Comparison of ENCODE assay signal across 8 cellular contexts in the genomic region with DNA sequence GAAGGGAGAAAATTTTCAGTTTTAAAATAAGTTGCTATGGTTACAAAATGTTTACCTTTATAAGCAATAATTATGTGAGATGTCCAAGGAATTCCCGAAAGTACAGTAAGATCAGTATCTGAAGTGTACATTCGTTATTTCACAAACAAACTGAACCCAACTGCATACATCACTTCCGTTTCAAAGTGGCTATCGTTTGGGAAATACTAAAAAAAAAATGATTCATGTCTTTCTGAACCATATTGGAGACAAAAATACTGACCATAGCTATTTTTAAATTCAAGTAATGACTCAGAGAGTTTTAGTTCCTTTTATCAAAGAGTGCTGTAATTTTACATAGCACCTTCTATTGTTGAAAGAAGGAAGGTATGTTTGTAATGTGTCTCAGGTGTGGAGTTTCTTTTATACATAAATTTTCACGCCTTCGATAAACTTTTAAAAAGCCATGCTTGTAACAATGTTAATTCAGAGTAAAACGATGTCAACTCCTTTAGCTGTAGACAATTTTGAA. TPM values are rescaled to one million over a fixed set of nuclear protein-coding genes. Genes with fewer than 3 reads are reported as not detected.
DNase-seq lines count a peak whose midpoint lies in the region; ATAC-seq and TF ChIP-seq lines count a peak whose summit lies in the region.

No MANE protein-coding gene starts in this region.

- no peaks in the 10 kb centered on the region for H3K9me3 ChIP-seq in mammary epithelial cell (replicated peaks; ENCODE audit: insufficient read depth, low read length)

- H3K9ac ChIP-seq in mammary epithelial cell (ENCODE audit: insufficient read depth, low read length): no peak overlapping the region

- DNase-seq in GM12864 (ENCODE audit: low read depth) (peak; percentile 84), KBM-7 (peak; percentile 75), mammary epithelial cell (no peak), G401 (ENCODE audit: low spot score) (no peak), NCI-H524 (lab: John Stamatoyannopoulos, UW) (no peak)
- no peak for DNase-seq in stimulated activated CD4-positive, alpha-beta T cell treated with anti-CD3 and anti-CD28 coated beads, Interleukin-12 subunit alpha, Interleukin-12 subunit beta, amount 100 ng/mL, for 4 hours

- H3K4me1 Mint-ChIP-seq in stimulated activated naive CD8-positive, alpha-beta T cell treated with anti-CD3 and anti-CD28 coated beads, Interleukin-15, Interleukin-2, amounts not matched to agents 100 ng/mL and 50 ng/mL, for 24 hours (ENCODE audit: low read depth): peaks cover 90% of the 10 kb centered on the region

- H3K27me3 ChIP-seq in mammary epithelial cell (ENCODE audit: insufficient read depth, low read length): no peaks in the 10 kb centered on the region

- H3K36me3 ChIP-seq in mammary epithelial cell (ENCODE audit: insufficient read depth, low read length): no peaks in the 10 kb centered on the region

- WGBS in mammary epithelial cell (ENCODE audit: low coverage, missing lambda C conversion rate): 93% methylated on average over 7 of the region's 7 CpGs

- ATAC-seq in GM21576 (IDR thresholded peaks at IDR 0.05; ENCODE audit: unreplicated experiment): peak; percentile 80

- in situ Hi-C loops in KBM-7 (cut with MboI; ENCODE audit: low pct_unique_long_range_greater_than_20kb, low sequenced_read_pairs) (loop anchor here (25.0 kb wide), 1 partner anchor 169 kb away; no protein-coding TSS in a partner anchor), mammary epithelial cell (cut with MboI; ENCODE audit: low sequenced_read_pairs in 2 of 2) (loop anchor here (10.0 kb wide), 1 partner anchor 171 kb away; no protein-coding TSS in a partner anchor), G401 (cut with HindIII; ENCODE audit: low sequenced_read_pairs) (no loop called here)

- intact Hi-C loops in mammary epithelial cell (cut with micrococcal nuclease): no loop called here

- H3K27ac ChIP-seq in mammary epithelial cell (ENCODE audit: insufficient read depth, low read depth, low read length): peak overlapping the region; percentile 12

- no peak overlapping the region for H3K4me3 Mint-ChIP-seq in stimulated activated naive CD8-positive, alpha-beta T cell treated with anti-CD3 and anti-CD28 coated beads, Interleukin-15, Interleukin-2, amounts not matched to agents 100 ng/mL and 50 ng/mL, for 24 hours

- H3K4me3 ChIP-seq in GM12864 (ENCODE audit: low read depth, low read length) (no peak overlapping the region), mammary epithelial cell (replicated peaks in 1 of 3; ENCODE audit: insufficient read depth in 1 of 3, low read depth in 2 of 3, low read length in 3 of 3) (no peak overlapping the region)

- H4K20me1 ChIP-seq in mammary epithelial cell (ENCODE audit: insufficient read depth, low read length): no peaks in the 10 kb centered on the region

- peaks cover 7% of the 10 kb centered on the region for H3K4me1 ChIP-seq in mammary epithelial cell (ENCODE audit: insufficient read depth, low read length)

- no TSS peak for BruUV-seq in mammary epithelial cell (replicated peaks; lab: Mats Ljungman, UMichigan)

- TF ChIP-seq CTCF in GM12864 (IDR thresholded peaks at IDR 0.05; ENCODE audit: low read depth, low read length, missing control alignments) (no peak), mammary epithelial cell (conservative IDR thresholded peaks at IDR 0.05 in 1 of 2, IDR thresholded peaks at IDR 0.05 in 1 of 2; ENCODE audit: extremely low read depth in 1 of 2, insufficient read depth in 1 of 2, low read depth in 1 of 2, low read length in 2 of 2) (no peak)

- H3K4me2 ChIP-seq in mammary epithelial cell (ENCODE audit: insufficient read depth, low read depth, low read length): no peak overlapping the region

- dilution Hi-C loops in mammary epithelial cell (cut with HindIII; ENCODE audit: low sequenced_read_pairs): no loop called here

- H3K9me3 Mint-ChIP-seq in stimulated activated naive CD8-positive, alpha-beta T cell treated with anti-CD3 and anti-CD28 coated beads, Interleukin-15, Interleukin-2, amounts not matched to agents 100 ng/mL and 50 ng/mL, for 24 hours: peaks cover 7% of the 10 kb centered on the region

- peaks cover 73% of the 10 kb centered on the region for H3K79me2 ChIP-seq in mammary epithelial cell (ENCODE audit: insufficient read depth, low read length)

- peaks cover 22% of the 10 kb centered on the region for H3K36me3 Mint-ChIP-seq in stimulated activated naive CD8-positive, alpha-beta T cell treated with anti-CD3 and anti-CD28 coated beads, Interleukin-15, Interleukin-2, amounts not matched to agents 100 ng/mL and 50 ng/mL, for 24 hours (ENCODE audit: low read depth)

- no peak overlapping the region for H2AFZ ChIP-seq in mammary epithelial cell (ENCODE audit: low read depth, low read length)

- CTCF ChIA-PET in mammary epithelial cell (lab: Charles Lee; ENCODE audit: low non-redundant PET): no interaction called here

- peak overlapping the region; percentile 56 for H3K27ac Mint-ChIP-seq in stimulated activated naive CD8-positive, alpha-beta T cell treated with anti-CD3 and anti-CD28 coated beads, Interleukin-15, Interleukin-2, amounts not matched to agents 100 ng/mL and 50 ng/mL, for 24 hours

- no peaks in the 10 kb centered on the region for H3K27me3 Mint-ChIP-seq in stimulated activated naive CD8-positive, alpha-beta T cell treated with anti-CD3 and anti-CD28 coated beads, Interleukin-15, Interleukin-2, amounts not matched to agents 100 ng/mL and 50 ng/mL, for 24 hours

RNA-seq across cellular contexts. Expression of a gene that starts 8.0 kb away (rescaled TPM):
- 10 to 100 TPM; 38.0 to 49.2 TPM for total RNA-seq in mammary epithelial cell
- 25.1 TPM for polyA plus RNA-seq in mammary epithelial cell
- polyA minus RNA-seq in mammary epithelial cell: 140 TPM
- total RNA-seq in G401 (2014; rRNA removed; shearing (Covaris generic)): 40.3 and 44.4 TPM in 2 replicates

Comparison
In these comparisons a context has a peak if more than half of its experiments do, and no peak if none do; other contexts are left out.
1. DNase-seq: peak in GM12864 (single experiment) and KBM-7 (single experiment); none in mammary epithelial cell (single experiment), G401 (single experiment), NCI-H524 (0 of 2) and stimulated activated CD4-positive, alpha-beta T cell treated with anti-CD3 and anti-CD28 coated beads, Interleukin-12 subunit alpha, Interleukin-12 subunit beta, amount 100 ng/mL, for 4 hours (single experiment).